ENCODE assay signal across 9 cellular contexts in genomic region chr6:27375613-27376079, GRCh38. TPM values are rescaled to one million over a fixed set of nuclear protein-coding genes. Genes with fewer than 3 reads are reported as not detected.
A peak's percentile ranks its signal among the peaks of the same experiment; 100 is the strongest.
DNase-seq lines count a peak whose midpoint lies in the region; ATAC-seq lines count a peak whose summit lies in the region.
"Had no signal": no experiment of that assay in that cellular context is flagged by ENCODE, and none has a peak within 500 bp of the region (broad histone marks: within the 10 kb centered on the region; RNA-seq: fewer than 3 reads in every experiment).

No MANE protein-coding gene starts in this region.

- peak overlapping the region; percentile 84 for H3K4me3 ChIP-seq in right cardiac atrium (ENCODE audit: low read length)

- H3K9me3 ChIP-seq in right cardiac atrium (ENCODE audit: control insufficient read depth, low read length): no peaks in the 10 kb centered on the region

- CTCF ChIA-PET in T-cell (lab: Charles Lee): interaction anchor here in 1 of 2 donors (0.6 kb wide), 1 partner anchor 1969 kb away, joined by 3 read pairs; no protein-coding TSS in a partner anchor

- H3K27me3 Mint-ChIP-seq in T-cell: peaks cover 2 to 10% of the 10 kb centered on the region in 2 donors

- H3K4me1 Mint-ChIP-seq in T-cell: peaks cover 21 to 30% (median 28%) of the 10 kb centered on the region in 3 donors
- H3K4me1 Mint-ChIP-seq in stimulated activated effector memory CD8-positive, alpha-beta T cell treated with anti-CD3 and anti-CD28 coated beads, Interleukin-12 subunit alpha, Interleukin-12 subunit beta, amount 100 ng/mL, for 72 hours: peaks cover 21% of the 10 kb centered on the region

- peak in 1 of 4 experiments; percentile 23 for ATAC-seq in T-cell (replicated peaks in 1 of 4)
- ATAC-seq in right cardiac atrium: no peak
- ATAC-seq in stimulated activated effector memory CD8-positive, alpha-beta T cell treated with anti-CD3 and anti-CD28 coated beads, Interleukin-12 subunit alpha, Interleukin-12 subunit beta, amount 100 ng/mL, for 72 hours: no peak
- ATAC-seq in GM21381 (IDR thresholded peaks at IDR 0.05; ENCODE audit: unreplicated experiment): no peak
- ATAC-seq in GM18517 (IDR thresholded peaks at IDR 0.05; ENCODE audit: unreplicated experiment): no peak

- peak overlapping the region; percentile 77 to 91 for H3K27ac Mint-ChIP-seq in T-cell
- H3K27ac Mint-ChIP-seq in stimulated activated effector memory CD8-positive, alpha-beta T cell treated with anti-CD3 and anti-CD28 coated beads, Interleukin-12 subunit alpha, Interleukin-12 subunit beta, amount 100 ng/mL, for 72 hours: no peak overlapping the region

- POLR2A ChIA-PET in T-cell (lab: Charles Lee): no interaction called here

- peak overlapping the region; percentile 88 to 96 (median 89) for H3K4me3 Mint-ChIP-seq in T-cell
- peak overlapping the region; percentile 83 for H3K4me3 Mint-ChIP-seq in stimulated activated effector memory CD8-positive, alpha-beta T cell treated with anti-CD3 and anti-CD28 coated beads, Interleukin-12 subunit alpha, Interleukin-12 subunit beta, amount 100 ng/mL, for 72 hours

- no peaks in the 10 kb centered on the region for H3K9me3 Mint-ChIP-seq in T-cell
- H3K9me3 Mint-ChIP-seq in stimulated activated effector memory CD8-positive, alpha-beta T cell treated with anti-CD3 and anti-CD28 coated beads, Interleukin-12 subunit alpha, Interleukin-12 subunit beta, amount 100 ng/mL, for 72 hours: peaks cover 3% of the 10 kb centered on the region

- intact Hi-C loops in right cardiac atrium (cut with DNase I): no loop called here

- WGBS in right cardiac atrium: 34% methylated on average over 7 of the region's 7 CpGs

- DNase-seq in DMS 273 (lab: John Stamatoyannopoulos, UW; ENCODE audit: unreplicated experiment) (peak; percentile 52), DMS 273 treated with DMSO at 0.1 percent for 48 hours (lab: John Stamatoyannopoulos, UW) (no peak), T-cell (no peak), right cardiac atrium (no peak), NCI-H2196 treated with DMSO at 0.1 percent for 48 hours (lab: John Stamatoyannopoulos, UW; ENCODE audit: unreplicated experiment) (no peak)
- DNase-seq in stimulated activated effector memory CD8-positive, alpha-beta T cell treated with anti-CD3 and anti-CD28 coated beads, Interleukin-12 subunit alpha, Interleukin-12 subunit beta, amount 100 ng/mL, for 72 hours (ENCODE audit: low spot score in 2 of 2): no peak

- no peak overlapping the region for H3K27ac ChIP-seq in right cardiac atrium (ENCODE audit: low read length)
- H3K27ac ChIP-seq: 22Rv1 had no signal

- no peaks in the 10 kb centered on the region for H3K36me3 Mint-ChIP-seq in T-cell
- no peaks in the 10 kb centered on the region for H3K36me3 Mint-ChIP-seq in stimulated activated effector memory CD8-positive, alpha-beta T cell treated with anti-CD3 and anti-CD28 coated beads, Interleukin-12 subunit alpha, Interleukin-12 subunit beta, amount 100 ng/mL, for 72 hours

- H3K4me1 ChIP-seq in right cardiac atrium (ENCODE audit: control insufficient read depth, insufficient read depth, low read length): no peaks in the 10 kb centered on the region

- no peaks in the 10 kb centered on the region for H3K27me3 ChIP-seq in right cardiac atrium (ENCODE audit: control insufficient read depth, insufficient read depth)

RNA-seq across cellular contexts. Expression of gene ZNF391, which starts 12.9 kb away (rescaled TPM):
- 1 to 10 TPM; 2.0 to 4.5 (median 4.2) TPM for total RNA-seq in T-cell
- 1 to 10 TPM; 1.6 to 2.9 (median 1.9) TPM for total RNA-seq in right cardiac atrium
- 0.72 TPM for polyA plus RNA-seq in right cardiac atrium
